30 cellular contexts compared by ENCODE assay signal in genomic region chr10:70474780-70475179, GRCh38. TPM values are rescaled to one million over a fixed set of nuclear protein-coding genes. Genes with fewer than 3 reads are reported as not detected.
DNase-seq lines count a peak whose midpoint lies in the region; ATAC-seq, FAIRE-seq and TF ChIP-seq lines count a peak whose summit lies in the region.
"Had no signal": no experiment of that assay in that cellular context is flagged by ENCODE, and none has a peak within 500 bp of the region (broad histone marks: within the 10 kb centered on the region; RNA-seq: fewer than 3 reads in every experiment).

No MANE protein-coding gene starts in this region.

- H3K36me3 ChIP-seq in HCT116 (ENCODE audit: control insufficient read depth in 1 of 2, insufficient read depth in 2 of 2, low read length in 2 of 2) = no peaks in the 10 kb centered on the region
- H3K36me3 ChIP-seq: adrenal gland, BLaER1, thyroid gland had no signal

- no peaks in the 10 kb centered on the region for H3K27me3 ChIP-seq in HCT116 (ENCODE audit: insufficient read depth, low read length)
- H3K27me3 ChIP-seq: adrenal gland, BLaER1, thyroid gland had no signal

- H3K4me2 ChIP-seq in HCT116 (ENCODE audit: low read length) = peak overlapping the region; percentile 71
- H3K4me2 ChIP-seq: KMS-11 had no signal

- TF ChIP-seq CTCF in HCT116 (IDR thresholded peaks at IDR 0.05 in 2 of 3, conservative IDR thresholded peaks at IDR 0.05 in 1 of 3; ENCODE audit: borderline replicate concordance in 1 of 3, insufficient read depth in 1 of 3, low read depth in 2 of 3, low read length in 2 of 3) (no peak), retinal pigment epithelial cell (conservative IDR thresholded peaks at IDR 0.05; ENCODE audit: low read depth, low read length) (no peak), D721Med (IDR thresholded peaks at IDR 0.05; ENCODE audit: insufficient read depth, missing control alignments) (no peak)

- H3K9ac ChIP-seq in HCT116 (ENCODE audit: low read length) = peak overlapping the region; percentile 24; the same call in 1 of the 2 replicates
- H3K9ac ChIP-seq: KMS-11 had no signal

- no peaks in the 10 kb centered on the region for H3K9me2 ChIP-seq in HCT116 (ENCODE audit: insufficient read depth)

- no peak overlapping the region for H2AFZ ChIP-seq in HCT116 (ENCODE audit: low read depth, low read length, poor library complexity, severe bottlenecking)

- H3K4me3 ChIP-seq in HCT116 (replicated peaks in 1 of 2; ENCODE audit: low read depth in 1 of 2, low read length in 2 of 2) = no peak overlapping the region
- no peak overlapping the region for H3K4me3 ChIP-seq in retinal pigment epithelial cell (ENCODE audit: low read length)
- H3K4me3 ChIP-seq: adrenal gland, BLaER1, thyroid gland had no signal

- FAIRE-seq in D721Med (lab: Jason Lieb, UNC) = no peak
- FAIRE-seq: G401.6, islet of Langerhans had no signal

- DNase-seq in HCT116 (ENCODE audit: low read depth, low spot score) (no peak), NCI-H69 (lab: John Stamatoyannopoulos, UW) (peak; percentile 24), retinal pigment epithelial cell (ENCODE audit: low read depth) (peak; percentile 44), D721Med (ENCODE audit: insufficient read length, low spot score) (no peak), NCI-H2081 treated with DMSO at 0.1 percent for 48 hours (lab: John Stamatoyannopoulos, UW) (no peak), CD1c-positive myeloid dendritic cell (ENCODE audit: extremely low spot score) (no peak)
- DNase-seq: activated CD4-positive, alpha-beta memory T cell treated with anti-CD3 and anti-CD28 coated beads, Interleukin-2, amount 10 ng/mL, durations not matched to agents 7 days and 5 days; activated CD4-positive, alpha-beta T cell treated with anti-CD3 and anti-CD28 coated beads for 1 hour; activated CD8-positive, alpha-beta memory T cell treated with anti-CD3 and anti-CD28 coated beads, Interleukin-2, amount 50 U/mL, for 4 hours; activated naive CD4-positive, alpha-beta T cell treated with anti-CD3 and anti-CD28 coated beads, Interleukin-2, amount 10 ng/mL, durations not matched to agents 7 days and 5 days; adrenal gland; HCEC 1CT; left ventricle myocardium superior; mesendoderm; NCI-H1417; nucleus accumbens; OCI-M1; Right ventricle myocardium superior; stimulated activated CD4-positive, alpha-beta T cell treated with anti-CD3 and anti-CD28 coated beads, Interleukin-4, amount 100 ng/mL, for 24 hours; thyroid gland had no signal

- no peak for TF ChIP-seq RAD21 in HCT116 (IDR thresholded peaks at IDR 0.05; ENCODE audit: low read depth)

- CTCF ChIA-PET in HCT116 (lab: Charles Lee) = interaction anchor here (2.7 kb wide), 1 partner anchor 13 kb away, joined by 14 read pairs; no protein-coding TSS in a partner anchor

- TF ChIP-seq POLR2A in HCT116 (IDR thresholded peaks at IDR 0.05; ENCODE audit: borderline replicate concordance, extremely low read depth, insufficient read depth, insufficient read length) = no peak

- ATAC-seq in HCT116 = no peak
- peak; percentile 54 for ATAC-seq in esophagus mucosa
- ATAC-seq: left ventricle myocardium superior had no signal

- no TSS peak for BruUV-seq in HCT116 (replicated peaks; lab: Mats Ljungman, UMichigan)

- POLR2A ChIA-PET in HCT116 (lab: Charles Lee) = no interaction called here

- no peak overlapping the region for H3K27ac ChIP-seq in HCT116 (ENCODE audit: low read depth, low read length)
- H3K27ac ChIP-seq: adrenal gland, BLaER1, KMS-11, thyroid gland had no signal

- H3K9me3 ChIP-seq in HCT116 (ENCODE audit: control insufficient read depth in 1 of 2, insufficient read depth in 1 of 2, low read depth in 1 of 2, low read length in 2 of 2) = no peaks in the 10 kb centered on the region
- H3K9me3 ChIP-seq: adrenal gland, BLaER1, thyroid gland had no signal

- no peaks in the 10 kb centered on the region for H4K20me1 ChIP-seq in HCT116 (ENCODE audit: insufficient read depth)
- H4K20me1 ChIP-seq: BLaER1 had no signal

- intact Hi-C loops in HCT116 (cut with micrococcal nuclease) = loop anchor here (5.0 kb wide), 1 partner anchor 63 kb away; no protein-coding TSS in a partner anchor

- RAD21 ChIA-PET in HCT116 (lab: Charles Lee; ENCODE audit: low non-redundant PET in 1 of 2, low total read pairs in 2 of 2, uncharacterized antibody in 2 of 2, unreplicated experiment in 2 of 2) = no interaction called here

- peaks cover 19 to 53% of the 10 kb centered on the region in 2 experiments for H3K4me1 ChIP-seq in HCT116 (ENCODE audit: control insufficient read depth in 1 of 2, insufficient read depth in 2 of 2, low read length in 2 of 2)

- peaks cover 11% of the 10 kb centered on the region for H3K79me2 ChIP-seq in HCT116 (ENCODE audit: insufficient read depth, low read length)

TF ChIP-seq in HCT116, 20 proteins besides CTCF, POLR2A, EP300 and RAD21:
- TF ChIP-seq EGR1 (IDR thresholded peaks at IDR 0.05; ENCODE audit: low read depth) (no peak), JUND (IDR thresholded peaks at IDR 0.05) (no peak), ELF1 (IDR thresholded peaks at IDR 0.05; ENCODE audit: borderline replicate concordance, low read depth) (no peak), EZH2 (IDR thresholded peaks at IDR 0.05) (no peak), MAX (IDR thresholded peaks at IDR 0.05) (no peak), CBX3 (IDR thresholded peaks at IDR 0.05; ENCODE audit: low read depth) (no peak), ZFX (IDR thresholded peaks at IDR 0.05) (no peak), ZNF274 (IDR thresholded peaks at IDR 0.05; ENCODE audit: low read depth, low read length) (no peak), TCF7L2 (IDR thresholded peaks at IDR 0.05; ENCODE audit: borderline replicate concordance, extremely low read depth, insufficient read depth, insufficient read length) (no peak), SIN3A (IDR thresholded peaks at IDR 0.05; ENCODE audit: low read depth) (no peak), CEBPB (IDR thresholded peaks at IDR 0.05; ENCODE audit: low read depth) (no peak), REST (IDR thresholded peaks at IDR 0.05; ENCODE audit: low read depth) (no peak), FOSL1 (IDR thresholded peaks at IDR 0.05; ENCODE audit: low read depth) (no peak), ATF3 (IDR thresholded peaks at IDR 0.05) (no peak), SP1 (IDR thresholded peaks at IDR 0.05; ENCODE audit: low read depth) (no peak)

RNA-seq across cellular contexts. Expression of gene PALD1, which starts 3.8 kb away (rescaled TPM):
- total RNA-seq in HCT116 (2021; ENCODE audit: unreplicated experiment) (33.1 TPM), esophagus mucosa (4.6 TPM)
- polyA plus RNA-seq in HCT116 (2012) = 23.1 and 25.7 TPM in 2 replicates

RNA-seq across cellular contexts. Expression of gene NODAL, which starts 33.3 kb away (rescaled TPM):
- total RNA-seq in HCT116 (2021; ENCODE audit: unreplicated experiment) (0.30 TPM), esophagus mucosa (0.48 TPM)
- polyA plus RNA-seq in HCT116 (2012) = 0.07 TPM in 1 of 2 replicates, not detected in the other
- total RNA-seq: activated T-helper 1 cell treated with anti-CD3 and anti-CD28 coated beads, Interleukin-12 subunit alpha, Interleukin-12 subunit beta, Interleukin-2, Interleukin-4 antibody, amounts not matched to agents 30 ng/mL and 10 ng/mL and 1 ng/mL, durations not matched to agents 14 hours and 24 hours and 36 hours; adrenal gland; fibroblast of lung; left ventricle myocardium superior; NCI-H460; pulmonary artery endothelial cell; Right ventricle myocardium superior; thyroid gland had no signal
- polyA plus RNA-seq: adrenal gland, AG04450, fibroblast of lung had no signal

Comparison
In these comparisons a context has a peak if more than half of its experiments do, and no peak if none do; other contexts are left out.
1. DNase-seq: peak in NCI-H69 (single experiment) and retinal pigment epithelial cell (single experiment); none in HCT116 (single experiment), D721Med (single experiment), NCI-H2081 treated with DMSO at 0.1 percent for 48 hours (single experiment) and CD1c-positive myeloid dendritic cell (single experiment).